6 cellular contexts compared by ENCODE assay signal in the genomic region with DNA sequence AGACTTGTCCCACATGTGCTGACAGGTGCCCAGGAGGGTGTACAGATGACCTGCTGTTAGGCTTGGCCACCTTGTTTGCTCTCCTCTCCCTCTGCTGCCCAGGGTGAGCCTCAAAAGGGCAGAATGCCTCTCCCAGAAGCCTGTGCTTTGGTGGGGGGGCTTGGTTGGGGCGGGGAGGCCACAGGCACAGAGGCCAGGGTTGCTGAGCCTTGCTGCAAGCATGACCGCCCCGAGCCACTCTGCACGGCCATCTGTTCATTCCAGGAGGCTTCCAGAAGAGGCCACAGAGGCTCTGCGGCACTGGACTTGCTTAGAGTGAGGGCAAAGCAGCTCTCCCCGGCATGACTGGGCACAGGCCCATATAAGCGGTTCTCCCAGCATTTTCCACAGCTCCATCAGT.
"Had no signal": no experiment of that assay in that cellular context is flagged by ENCODE, and none has a peak within 500 bp of the region (broad histone marks: within the 10 kb centered on the region; RNA-seq: fewer than 3 reads in every experiment).

No MANE protein-coding gene starts in this region.

- H3K4me2 ChIP-seq: GM23338 had no signal

- H2AFZ ChIP-seq: GM23338 had no signal

- DNase-seq: H9, HCEC 1CT, IMR-90, KG1 had no signal

- H3K4me1 Mint-ChIP-seq: GM23338, H9 had no signal

- H3K4me3 ChIP-seq: GM23338, K562 had no signal

- H3K27ac Mint-ChIP-seq: GM23338, H9 had no signal

- H3K4me3 Mint-ChIP-seq: GM23338, H9 had no signal

- ATAC-seq: GM23338, K562 had no signal
